Comparison of ENCODE assay signal across 1 cellular context in the genomic region with DNA sequence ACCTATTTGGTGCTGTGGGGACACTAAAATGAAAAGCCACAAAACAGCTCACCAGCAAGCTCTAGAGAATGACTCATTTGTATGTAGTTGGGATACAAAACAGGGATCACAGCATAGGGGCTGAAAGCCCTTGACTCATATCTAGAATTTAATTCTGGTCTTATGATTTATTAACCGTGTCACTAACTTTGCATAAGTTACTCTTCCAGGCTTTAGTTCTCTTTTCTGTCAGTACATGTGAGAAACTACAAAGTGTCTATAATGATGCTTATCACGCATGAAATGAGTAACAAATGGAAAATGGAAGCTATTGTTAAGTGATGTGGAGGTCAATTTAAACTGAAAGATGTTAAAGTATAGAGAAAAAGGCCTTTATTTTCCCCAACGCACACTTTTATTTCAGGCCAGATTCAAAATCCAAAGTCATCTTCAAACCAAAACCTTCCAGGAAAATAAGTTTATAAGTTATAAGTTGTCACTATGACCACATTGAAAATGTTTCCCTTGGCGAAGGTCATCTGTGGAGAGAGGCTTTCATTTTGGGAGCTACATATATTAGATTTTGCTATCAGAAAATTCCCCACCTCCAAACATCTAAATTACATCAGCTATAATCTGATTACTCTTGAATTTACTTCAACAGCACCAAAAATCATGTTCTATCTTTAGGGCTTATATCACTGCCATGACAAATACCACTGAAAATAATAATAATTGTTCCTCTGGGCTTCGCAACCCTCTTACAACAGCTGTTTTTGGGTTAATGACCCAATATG.
TF ChIP-seq lines count a peak whose summit lies in the region.

No MANE protein-coding gene starts in this region.

TF ChIP-seq in SK-N-SH, 30 proteins besides CTCF, POLR2A, EP300 and RAD21 (continued from another document):
- TF ChIP-seq YY1 (IDR thresholded peaks at IDR 0.05; ENCODE audit: low read depth) (no peak), NRF1 (IDR thresholded peaks at IDR 0.05; ENCODE audit: low read depth, low read length) (no peak), POLR2AphosphoS5 (IDR thresholded peaks at IDR 0.05; ENCODE audit: low read depth, low read length) (peak; percentile 31; the same call in 1 of the 2 replicates), ELF1 (IDR thresholded peaks at IDR 0.05) (no peak), TCF12 (IDR thresholded peaks at IDR 0.05) (peak; percentile 85), MXI1 (IDR thresholded peaks at IDR 0.05; ENCODE audit: low read depth, low read length) (no peak), FOSL2 (IDR thresholded peaks at IDR 0.05; ENCODE audit: borderline replicate concordance, low read depth) (peak; percentile 76; the same call in 1 of the 2 replicates)
- TF ChIP-seq, protein P1, sequence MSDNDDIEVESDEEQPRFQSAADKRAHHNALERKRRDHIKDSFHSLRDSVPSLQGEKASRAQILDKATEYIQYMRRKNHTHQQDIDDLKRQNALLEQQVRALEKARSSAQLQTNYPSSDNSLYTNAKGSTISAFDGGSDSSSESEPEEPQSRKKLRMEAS (IDR thresholded peaks at IDR 0.05; ENCODE audit: low read depth), result no peak
- TF ChIP-seq, protein P2, sequence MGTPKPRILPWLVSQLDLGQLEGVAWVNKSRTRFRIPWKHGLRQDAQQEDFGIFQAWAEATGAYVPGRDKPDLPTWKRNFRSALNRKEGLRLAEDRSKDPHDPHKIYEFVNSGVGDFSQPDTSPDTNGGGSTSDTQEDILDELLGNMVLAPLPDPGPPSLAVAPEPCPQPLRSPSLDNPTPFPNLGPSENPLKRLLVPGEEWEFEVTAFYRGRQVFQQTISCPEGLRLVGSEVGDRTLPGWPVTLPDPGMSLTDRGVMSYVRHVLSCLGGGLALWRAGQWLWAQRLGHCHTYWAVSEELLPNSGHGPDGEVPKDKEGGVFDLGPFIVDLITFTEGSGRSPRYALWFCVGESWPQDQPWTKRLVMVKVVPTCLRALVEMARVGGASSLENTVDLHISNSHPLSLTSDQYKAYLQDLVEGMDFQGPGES (IDR thresholded peaks at IDR 0.05; ENCODE audit: low read depth, low read length), result no peak
